In the genomic region with DNA sequence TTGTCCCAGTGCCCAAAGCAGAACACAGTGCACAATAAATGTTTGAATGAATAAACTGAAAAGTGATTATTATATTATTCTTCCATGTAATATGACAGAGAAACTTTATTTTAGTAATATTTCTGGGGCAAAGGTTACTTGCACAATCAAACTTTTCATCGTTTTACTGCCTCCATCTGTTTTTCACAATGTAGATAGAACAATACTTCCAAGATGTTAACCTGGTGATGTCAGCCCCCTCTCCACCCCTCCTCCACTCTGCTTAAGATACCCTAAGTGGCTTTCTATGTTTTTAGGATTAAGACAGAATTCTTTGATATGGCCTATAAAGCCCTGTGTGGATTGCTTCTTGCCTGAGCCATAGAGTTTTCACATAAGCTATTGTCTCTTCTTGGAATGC, we compare ENCODE assay signal across 24 cellular contexts. TPM values are rescaled to one million over a fixed set of nuclear protein-coding genes. Genes with fewer than 3 reads are reported as not detected.
"Had no signal": no experiment of that assay in that cellular context is flagged by ENCODE, and none has a peak within 500 bp of the region (broad histone marks: within the 10 kb centered on the region; RNA-seq: fewer than 3 reads in every experiment).

No MANE protein-coding gene starts in this region.

- ATAC-seq: K562, Panc1, PC-3 had no signal

- H3K4me3 ChIP-seq: K562 had no signal

- H3K4me1 Mint-ChIP-seq: IgD-negative memory B cell had no signal

- H3K9me3 ChIP-seq: SK-N-SH had no signal

- DNase-seq: MV-4-11, NCI-H1048, NCI-H1105, NCI-H1436 treated with DMSO at 0.1 percent for 48 hours, NCI-H1694, NCI-H187 treated with DMSO at 0.1 percent for 48 hours, NCI-H2029 treated with DMSO at 0.1 percent for 48 hours, NCI-H2171, NCI-H226, NCI-H446, NCI-H510A, NCI-H526, PC-3, SHP77, SK-N-SH, SW 1271 had no signal

- H3K27ac ChIP-seq: HL-60, RWPE1 had no signal

- H3K36me3 Mint-ChIP-seq: IgD-negative memory B cell had no signal

- H3K9ac ChIP-seq: SK-N-SH had no signal

- H3K4me3 Mint-ChIP-seq: IgD-negative memory B cell had no signal

- H3K27ac Mint-ChIP-seq: IgD-negative memory B cell had no signal

- H3K4me2 ChIP-seq: SK-N-SH had no signal

RNA-seq across cellular contexts. Expression of gene NTMT2, which starts 13.8 kb away (rescaled TPM):
- total RNA-seq: K562, LHCN-M2, MCF 10A, PC-3, SK-MEL-5 had no signal
- polyA plus RNA-seq: IgD-negative memory B cell, K562, SK-N-SH had no signal
